ENCODE assay signal across 1 cellular context in genomic region chr12:113416091-113416754, GRCh38.
TF ChIP-seq lines count a peak whose summit lies in the region.

No MANE protein-coding gene starts in this region.

TF ChIP-seq in HEK293, 187 proteins besides CTCF, POLR2A, EP300 and RAD21 (continued from another document):
- TF ChIP-seq, protein P1, sequence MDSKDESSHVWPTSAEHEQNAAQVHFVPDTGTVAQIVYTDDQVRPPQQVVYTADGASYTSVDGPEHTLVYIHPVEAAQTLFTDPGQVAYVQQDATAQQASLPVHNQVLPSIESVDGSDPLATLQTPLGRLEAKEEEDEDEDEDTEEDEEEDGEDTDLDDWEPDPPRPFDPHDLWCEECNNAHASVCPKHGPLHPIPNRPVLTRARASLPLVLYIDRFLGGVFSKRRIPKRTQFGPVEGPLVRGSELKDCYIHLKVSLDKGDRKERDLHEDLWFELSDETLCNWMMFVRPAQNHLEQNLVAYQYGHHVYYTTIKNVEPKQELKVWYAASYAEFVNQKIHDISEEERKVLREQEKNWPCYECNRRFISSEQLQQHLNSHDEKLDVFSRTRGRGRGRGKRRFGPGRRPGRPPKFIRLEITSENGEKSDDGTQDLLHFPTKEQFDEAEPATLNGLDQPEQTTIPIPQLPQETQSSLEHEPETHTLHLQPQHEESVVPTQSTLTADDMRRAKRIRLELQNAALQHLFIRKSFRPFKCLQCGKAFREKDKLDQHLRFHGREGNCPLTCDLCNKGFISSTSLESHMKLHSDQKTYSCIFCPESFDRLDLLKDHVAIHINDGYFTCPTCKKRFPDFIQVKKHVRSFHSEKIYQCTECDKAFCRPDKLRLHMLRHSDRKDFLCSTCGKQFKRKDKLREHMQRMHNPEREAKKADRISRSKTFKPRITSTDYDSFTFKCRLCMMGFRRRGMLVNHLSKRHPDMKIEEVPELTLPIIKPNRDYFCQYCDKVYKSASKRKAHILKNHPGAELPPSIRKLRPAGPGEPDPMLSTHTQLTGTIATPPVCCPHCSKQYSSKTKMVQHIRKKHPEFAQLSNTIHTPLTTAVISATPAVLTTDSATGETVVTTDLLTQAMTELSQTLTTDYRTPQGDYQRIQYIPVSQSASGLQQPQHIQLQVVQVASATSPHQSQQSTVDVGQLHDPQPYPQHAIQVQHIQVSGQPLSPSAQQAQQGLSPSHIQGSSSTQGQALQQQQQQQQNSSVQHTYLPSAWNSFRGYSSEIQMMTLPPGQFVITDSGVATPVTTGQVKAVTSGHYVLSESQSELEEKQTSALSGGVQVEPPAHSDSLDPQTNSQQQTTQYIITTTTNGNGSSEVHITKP (tag by site-specific recombination; IDR thresholded peaks at IDR 0.05) = peak; percentile 53
- TF ChIP-seq ZNF521 (tag by site-specific recombination; IDR thresholded peaks at IDR 0.05) (no peak), ZNF223 (tag by site-specific recombination; IDR thresholded peaks at IDR 0.05) (no peak), ZNF16 (tag by site-specific recombination; IDR thresholded peaks at IDR 0.05; ENCODE audit: low read depth) (no peak), ZNF596 (tag by site-specific recombination; IDR thresholded peaks at IDR 0.05) (no peak), ZNF610 (tag by site-specific recombination; IDR thresholded peaks at IDR 0.05; ENCODE audit: borderline replicate concordance) (peak; percentile 82; the same call in 1 of the 2 replicates), ZNF501 (tag by site-specific recombination; IDR thresholded peaks at IDR 0.05) (no peak), ZNF302 (tag by site-specific recombination; IDR thresholded peaks at IDR 0.05; ENCODE audit: low read depth) (no peak), GLIS1 (tag by site-specific recombination; IDR thresholded peaks at IDR 0.05) (peak; percentile 42), ZNF132 (tag by site-specific recombination; IDR thresholded peaks at IDR 0.05; ENCODE audit: borderline replicate concordance) (no peak), ZFHX2 (tag by site-specific recombination; conservative IDR thresholded peaks at IDR 0.05) (0 out of 2 replicates have a peak, but pooled peaks have one; percentile 29), ZNF19 (tag by site-specific recombination; IDR thresholded peaks at IDR 0.05; ENCODE audit: low read depth) (no peak), SCRT1 (tag by site-specific recombination; IDR thresholded peaks at IDR 0.05; ENCODE audit: borderline replicate concordance) (no peak), ZNF600 (tag by site-specific recombination; IDR thresholded peaks at IDR 0.05) (peak; percentile 74), GLI4 (tag by site-specific recombination; IDR thresholded peaks at IDR 0.05) (no peak)
- TF ChIP-seq, protein P2, sequence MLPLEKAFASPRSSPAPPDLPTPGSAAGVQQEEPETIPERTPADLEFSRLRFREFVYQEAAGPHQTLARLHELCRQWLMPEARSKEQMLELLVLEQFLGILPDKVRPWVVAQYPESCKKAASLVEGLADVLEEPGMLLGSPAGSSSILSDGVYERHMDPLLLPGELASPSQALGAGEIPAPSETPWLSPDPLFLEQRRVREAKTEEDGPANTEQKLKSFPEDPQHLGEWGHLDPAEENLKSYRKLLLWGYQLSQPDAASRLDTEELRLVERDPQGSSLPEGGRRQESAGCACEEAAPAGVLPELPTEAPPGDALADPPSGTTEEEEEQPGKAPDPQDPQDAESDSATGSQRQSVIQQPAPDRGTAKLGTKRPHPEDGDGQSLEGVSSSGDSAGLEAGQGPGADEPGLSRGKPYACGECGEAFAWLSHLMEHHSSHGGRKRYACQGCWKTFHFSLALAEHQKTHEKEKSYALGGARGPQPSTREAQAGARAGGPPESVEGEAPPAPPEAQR (tag by site-specific recombination; IDR thresholded peaks at IDR 0.05) = no peak
- TF ChIP-seq, protein P3, sequence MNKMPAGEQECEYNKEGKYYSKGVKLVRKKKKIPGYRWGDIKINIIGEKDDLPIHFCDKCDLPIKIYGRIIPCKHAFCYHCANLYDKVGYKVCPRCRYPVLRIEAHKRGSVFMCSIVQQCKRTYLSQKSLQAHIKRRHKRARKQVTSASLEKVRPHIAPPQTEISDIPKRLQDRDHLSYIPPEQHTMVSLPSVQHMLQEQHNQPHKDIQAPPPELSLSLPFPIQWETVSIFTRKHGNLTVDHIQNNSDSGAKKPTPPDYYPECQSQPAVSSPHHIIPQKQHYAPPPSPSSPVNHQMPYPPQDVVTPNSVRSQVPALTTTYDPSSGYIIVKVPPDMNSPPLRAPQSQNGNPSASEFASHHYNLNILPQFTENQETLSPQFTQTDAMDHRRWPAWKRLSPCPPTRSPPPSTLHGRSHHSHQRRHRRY (tag by site-specific recombination; IDR thresholded peaks at IDR 0.05) = no peak
